ENCODE assay signal across 1 cellular context in the genomic region with DNA sequence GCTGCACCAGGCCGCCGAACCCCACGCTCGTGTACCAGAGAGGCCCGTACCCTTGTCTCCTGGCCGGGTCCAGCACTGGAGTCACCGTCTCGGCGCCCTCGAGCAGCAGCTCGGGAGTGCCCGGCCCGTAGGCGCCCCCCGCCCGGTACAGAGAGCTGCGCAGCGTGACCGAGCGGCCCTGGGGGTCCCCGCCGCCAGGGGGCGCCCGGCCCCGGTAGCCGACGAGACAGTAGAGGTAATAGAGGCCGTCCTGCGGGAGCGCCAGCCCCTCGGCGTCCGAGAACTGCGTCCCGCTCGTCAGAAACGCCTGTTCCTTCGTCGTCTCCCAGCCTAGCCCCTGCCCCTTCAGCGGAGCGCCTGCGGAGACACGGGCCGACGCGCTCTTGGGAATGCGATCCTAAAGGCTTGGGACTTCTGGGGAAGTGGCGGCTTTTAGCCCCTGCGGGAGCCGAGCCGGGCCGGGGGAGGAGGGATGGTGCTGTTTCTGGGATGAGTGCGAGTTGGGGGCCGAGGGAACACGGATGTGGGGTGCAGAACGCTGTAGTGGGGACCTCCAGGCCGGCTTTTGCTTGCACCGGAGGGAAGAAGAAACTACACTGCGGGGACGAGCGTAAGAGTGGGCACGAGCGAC.
TF ChIP-seq lines count a peak whose summit lies in the region.

No MANE protein-coding gene starts in this region.

TF ChIP-seq in K562, 482 proteins besides CTCF, POLR2A, EP300 and RAD21 (continued from another document):
- TF ChIP-seq ZNF583 (CRISPR knock-in tag; IDR thresholded peaks at IDR 0.05) (no peak), ZNF311 (CRISPR knock-in tag; IDR thresholded peaks at IDR 0.05) (no peak), SRF (CRISPR knock-in tag; IDR thresholded peaks at IDR 0.05) (peak in 1 of 2 experiments; percentile 38; a peak in 1 of 4 replicates), KLF1 (tag; IDR thresholded peaks at IDR 0.05) (peak; percentile 45; the same call in 1 of the 2 replicates), CBX8 (IDR thresholded peaks at IDR 0.05; ENCODE audit: borderline replicate concordance, extremely low read depth, low read depth, low read length, poor library complexity, severe bottlenecking) (no peak), ZBED1 (IDR thresholded peaks at IDR 0.05) (no peak; the same call in 1 of the 2 replicates), BCL6 (CRISPR knock-in tag; IDR thresholded peaks at IDR 0.05) (no peak), ZNF695 (CRISPR knock-in tag; IDR thresholded peaks at IDR 0.05) (no peak), ARNT (IDR thresholded peaks at IDR 0.05) (no peak), ZNF277 (CRISPR knock-in tag; IDR thresholded peaks at IDR 0.05; ENCODE audit: borderline replicate concordance) (no peak), PHTF2 (CRISPR knock-in tag; IDR thresholded peaks at IDR 0.05) (no peak), TSHZ1 (CRISPR knock-in tag; IDR thresholded peaks at IDR 0.05) (no peak), ZNF175 (CRISPR knock-in tag; IDR thresholded peaks at IDR 0.05; ENCODE audit: low read depth) (no peak)
- TF ChIP-seq, protein P1, sequence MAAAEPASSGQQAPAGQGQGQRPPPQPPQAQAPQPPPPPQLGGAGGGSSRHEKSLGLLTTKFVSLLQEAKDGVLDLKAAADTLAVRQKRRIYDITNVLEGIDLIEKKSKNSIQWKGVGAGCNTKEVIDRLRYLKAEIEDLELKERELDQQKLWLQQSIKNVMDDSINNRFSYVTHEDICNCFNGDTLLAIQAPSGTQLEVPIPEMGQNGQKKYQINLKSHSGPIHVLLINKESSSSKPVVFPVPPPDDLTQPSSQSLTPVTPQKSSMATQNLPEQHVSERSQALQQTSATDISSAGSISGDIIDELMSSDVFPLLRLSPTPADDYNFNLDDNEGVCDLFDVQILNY (CRISPR knock-in tag; IDR thresholded peaks at IDR 0.05), result peak; percentile 96
- TF ChIP-seq, protein P2, sequence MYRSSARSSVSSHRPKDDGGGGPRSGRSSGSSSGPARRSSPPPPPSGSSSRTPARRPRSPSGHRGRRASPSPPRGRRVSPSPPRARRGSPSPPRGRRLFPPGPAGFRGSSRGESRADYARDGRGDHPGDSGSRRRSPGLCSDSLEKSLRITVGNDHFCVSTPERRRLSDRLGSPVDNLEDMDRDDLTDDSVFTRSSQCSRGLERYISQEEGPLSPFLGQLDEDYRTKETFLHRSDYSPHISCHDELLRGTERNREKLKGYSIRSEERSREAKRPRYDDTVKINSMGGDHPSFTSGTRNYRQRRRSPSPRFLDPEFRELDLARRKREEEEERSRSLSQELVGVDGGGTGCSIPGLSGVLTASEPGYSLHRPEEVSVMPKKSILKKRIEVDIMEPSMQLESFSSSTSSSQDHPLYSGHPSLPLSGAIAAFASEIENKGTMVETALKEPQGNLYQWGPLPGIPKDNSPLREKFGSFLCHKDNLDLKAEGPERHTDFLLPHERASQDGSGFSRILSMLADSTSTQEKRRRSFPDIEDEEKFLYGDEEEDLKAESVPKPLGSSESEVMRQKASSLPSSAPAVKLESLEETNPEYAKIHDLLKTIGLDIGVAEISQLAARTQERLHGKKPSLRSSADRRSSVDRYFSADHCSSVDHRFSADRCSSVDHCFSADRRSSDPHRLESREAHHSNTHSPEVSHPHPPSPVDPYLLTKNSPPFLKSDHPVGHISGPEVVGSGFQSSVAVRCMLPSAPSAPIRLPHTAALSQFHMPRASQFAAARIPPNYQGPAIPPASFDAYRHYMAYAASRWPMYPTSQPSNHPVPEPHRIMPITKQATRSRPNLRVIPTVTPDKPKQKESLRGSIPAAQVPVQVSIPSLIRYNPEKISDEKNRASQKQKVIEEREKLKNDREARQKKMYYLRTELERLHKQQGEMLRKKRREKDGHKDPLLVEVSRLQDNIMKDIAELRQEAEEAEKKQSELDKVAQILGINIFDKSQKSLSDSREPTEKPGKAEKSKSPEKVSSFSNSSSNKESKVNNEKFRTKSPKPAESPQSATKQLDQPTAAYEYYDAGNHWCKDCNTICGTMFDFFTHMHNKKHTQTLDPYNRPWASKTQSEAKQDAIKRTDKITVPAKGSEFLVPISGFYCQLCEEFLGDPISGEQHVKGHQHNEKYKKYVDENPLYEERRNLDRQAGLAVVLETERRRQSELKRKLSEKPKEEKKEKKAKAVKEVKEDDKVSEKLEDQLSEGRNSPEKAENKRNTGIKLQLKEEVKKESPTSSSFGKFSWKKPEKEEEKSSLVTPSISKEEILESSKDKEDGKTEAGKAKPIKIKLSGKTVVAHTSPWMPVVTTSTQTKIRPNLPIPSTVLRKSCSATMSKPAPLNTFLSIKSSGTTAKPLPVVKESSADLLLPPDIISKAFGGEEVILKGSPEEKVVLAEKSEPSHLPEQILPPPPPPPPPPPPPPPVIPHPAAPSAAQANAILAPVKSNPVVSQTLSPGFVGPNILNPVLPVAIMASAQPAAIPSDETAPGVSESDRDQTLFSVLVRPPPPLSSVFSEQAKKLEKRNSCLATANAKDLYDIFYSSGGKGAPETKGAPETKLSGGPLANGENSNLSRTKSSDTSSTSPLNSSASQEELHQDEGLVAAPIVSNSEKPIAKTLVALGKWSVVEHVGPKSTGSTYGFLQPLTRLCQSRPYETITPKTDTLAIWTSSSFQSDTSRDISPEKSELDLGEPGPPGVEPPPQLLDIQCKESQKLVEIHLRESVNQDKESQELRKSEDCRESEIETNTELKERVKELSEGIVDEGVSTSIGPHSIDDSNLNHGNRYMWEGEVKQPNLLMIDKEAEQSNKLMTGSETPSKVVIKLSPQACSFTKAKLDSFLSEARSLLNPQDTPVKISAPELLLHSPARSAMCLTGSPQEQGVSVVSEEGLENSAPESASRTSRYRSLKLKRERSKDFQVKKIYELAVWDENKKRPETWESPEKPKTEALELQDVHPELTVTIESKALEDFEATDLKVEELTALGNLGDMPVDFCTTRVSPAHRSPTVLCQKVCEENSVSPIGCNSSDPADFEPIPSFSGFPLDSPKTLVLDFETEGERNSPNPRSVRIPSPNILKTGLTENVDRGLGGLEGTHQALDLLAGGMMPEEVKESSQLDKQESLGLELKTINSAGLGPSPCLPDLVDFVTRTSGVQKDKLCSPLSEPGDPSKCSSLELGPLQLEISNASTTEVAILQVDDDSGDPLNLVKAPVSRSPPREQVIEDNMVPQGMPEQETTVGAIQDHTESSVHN (IDR thresholded peaks at IDR 0.05; ENCODE audit: borderline replicate concordance in 1 of 2, low read depth in 1 of 2), result no peak
- TF ChIP-seq, protein P3, sequence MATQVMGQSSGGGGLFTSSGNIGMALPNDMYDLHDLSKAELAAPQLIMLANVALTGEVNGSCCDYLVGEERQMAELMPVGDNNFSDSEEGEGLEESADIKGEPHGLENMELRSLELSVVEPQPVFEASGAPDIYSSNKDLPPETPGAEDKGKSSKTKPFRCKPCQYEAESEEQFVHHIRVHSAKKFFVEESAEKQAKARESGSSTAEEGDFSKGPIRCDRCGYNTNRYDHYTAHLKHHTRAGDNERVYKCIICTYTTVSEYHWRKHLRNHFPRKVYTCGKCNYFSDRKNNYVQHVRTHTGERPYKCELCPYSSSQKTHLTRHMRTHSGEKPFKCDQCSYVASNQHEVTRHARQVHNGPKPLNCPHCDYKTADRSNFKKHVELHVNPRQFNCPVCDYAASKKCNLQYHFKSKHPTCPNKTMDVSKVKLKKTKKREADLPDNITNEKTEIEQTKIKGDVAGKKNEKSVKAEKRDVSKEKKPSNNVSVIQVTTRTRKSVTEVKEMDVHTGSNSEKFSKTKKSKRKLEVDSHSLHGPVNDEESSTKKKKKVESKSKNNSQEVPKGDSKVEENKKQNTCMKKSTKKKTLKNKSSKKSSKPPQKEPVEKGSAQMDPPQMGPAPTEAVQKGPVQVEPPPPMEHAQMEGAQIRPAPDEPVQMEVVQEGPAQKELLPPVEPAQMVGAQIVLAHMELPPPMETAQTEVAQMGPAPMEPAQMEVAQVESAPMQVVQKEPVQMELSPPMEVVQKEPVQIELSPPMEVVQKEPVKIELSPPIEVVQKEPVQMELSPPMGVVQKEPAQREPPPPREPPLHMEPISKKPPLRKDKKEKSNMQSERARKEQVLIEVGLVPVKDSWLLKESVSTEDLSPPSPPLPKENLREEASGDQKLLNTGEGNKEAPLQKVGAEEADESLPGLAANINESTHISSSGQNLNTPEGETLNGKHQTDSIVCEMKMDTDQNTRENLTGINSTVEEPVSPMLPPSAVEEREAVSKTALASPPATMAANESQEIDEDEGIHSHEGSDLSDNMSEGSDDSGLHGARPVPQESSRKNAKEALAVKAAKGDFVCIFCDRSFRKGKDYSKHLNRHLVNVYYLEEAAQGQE (CRISPR knock-in tag; IDR thresholded peaks at IDR 0.05; ENCODE audit: low read depth), result no peak
